ENCODE assay signal across 14 cellular contexts in the genomic region with DNA sequence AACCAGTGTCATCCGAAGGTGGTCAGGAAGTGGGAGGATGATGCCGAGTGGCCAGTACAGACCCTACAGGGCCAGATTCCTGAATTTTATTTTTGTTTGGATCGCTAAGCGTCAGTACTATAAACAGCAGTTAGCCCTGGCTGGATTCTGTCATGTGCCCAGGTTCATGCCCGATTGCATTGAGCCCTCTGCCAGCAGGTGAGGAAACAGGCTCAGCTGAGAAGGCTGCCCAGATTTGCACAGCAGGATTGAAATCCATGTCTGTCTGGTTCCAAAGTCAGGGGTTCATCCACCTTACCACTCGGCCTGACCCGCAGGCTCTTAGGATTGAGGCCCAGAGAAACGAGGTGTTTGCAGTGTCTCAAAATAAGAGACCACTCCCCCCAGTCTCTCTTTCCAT. TPM values are rescaled to one million over a fixed set of nuclear protein-coding genes. Genes with fewer than 3 reads are reported as not detected.
DNase-seq lines count a peak whose midpoint lies in the region; ATAC-seq and TF ChIP-seq lines count a peak whose summit lies in the region.
"Had no signal": no experiment of that assay in that cellular context is flagged by ENCODE, and none has a peak within 500 bp of the region (broad histone marks: within the 10 kb centered on the region; RNA-seq: fewer than 3 reads in every experiment).

No MANE protein-coding gene starts in this region.

- peaks cover 16 to 41% of the 10 kb centered on the region in 2 experiments for H3K4me1 ChIP-seq in HCT116 (ENCODE audit: control insufficient read depth in 1 of 2, insufficient read depth in 2 of 2, low read length in 2 of 2)
- H3K4me1 ChIP-seq in liver (ENCODE audit: control insufficient read depth in 4 of 4, insufficient read depth in 4 of 4, low read length in 3 of 4): peaks cover 34 to 64% (median 42%) of the 10 kb centered on the region in 4 donors
- no peaks in the 10 kb centered on the region for H3K4me1 ChIP-seq in endodermal cell (ENCODE audit: control insufficient read depth, insufficient read depth, low read length)

- peaks cover 13% of the 10 kb centered on the region for H3K4me1 Mint-ChIP-seq in MCF 10A (ENCODE audit: insufficient read depth, unreplicated experiment)
- peaks cover 37 to 48% of the 10 kb centered on the region in 2 donors for H3K4me1 Mint-ChIP-seq in stimulated activated naive B cell treated with anti-CD40 and anti-IgM and Interleukin-4, amounts not matched to agents 10 μg/mL and 1 μg/mL and 100 μg/mL, for 72 hours
- H3K4me1 Mint-ChIP-seq in endodermal cell: no peaks in the 10 kb centered on the region

- H3K9me3 ChIP-seq in HCT116 (ENCODE audit: control insufficient read depth in 1 of 2, insufficient read depth in 1 of 2, low read depth in 1 of 2, low read length in 2 of 2) (peaks cover 6 to 10% of the 10 kb centered on the region in 2 experiments; a peak in 1 of 4 replicates), liver (ENCODE audit: control insufficient read depth in 4 of 4, low read length in 3 of 4) (no peaks in the 10 kb centered on the region), endodermal cell (ENCODE audit: control insufficient read depth, low read length) (peaks cover 29% of the 10 kb centered on the region)

- no peaks in the 10 kb centered on the region for H4K20me1 ChIP-seq in HCT116 (ENCODE audit: insufficient read depth)

- ATAC-seq in HCT116: no peak
- ATAC-seq in stimulated activated naive B cell treated with anti-CD40 and anti-IgM and Interleukin-4, amounts not matched to agents 10 μg/mL and 1 μg/mL and 100 μg/mL, for 72 hours (replicated peaks): no peak
- ATAC-seq: CD8-positive, alpha-beta T cell had no signal

- H3K4me3 Mint-ChIP-seq in MCF 10A (ENCODE audit: unreplicated experiment): no peak overlapping the region
- no peak overlapping the region for H3K4me3 Mint-ChIP-seq in stimulated activated naive B cell treated with anti-CD40 and anti-IgM and Interleukin-4, amounts not matched to agents 10 μg/mL and 1 μg/mL and 100 μg/mL, for 72 hours
- H3K4me3 Mint-ChIP-seq in endodermal cell: no peak overlapping the region
- H3K4me3 Mint-ChIP-seq: CD8-positive, alpha-beta T cell had no signal

- DNase-seq in HCT116 (ENCODE audit: low read depth, low spot score): no peak
- no peak for DNase-seq in MCF 10A (ENCODE audit: unreplicated experiment)
- no peak for DNase-seq in stimulated activated naive B cell treated with anti-CD40 and anti-IgM and Interleukin-4, amounts not matched to agents 10 μg/mL and 1 μg/mL and 100 μg/mL, for 72 hours
- DNase-seq in effector CD8-positive, alpha-beta T cell (lab: John Stamatoyannopoulos, UW): no peak
- no peak for DNase-seq in GM03348 (ENCODE audit: low spot score)
- no peak for DNase-seq in endodermal cell
- no peak for DNase-seq in KG1 (lab: John Stamatoyannopoulos, UW)
- DNase-seq: activated CD4-positive, alpha-beta T cell treated with anti-CD3 and anti-CD28 coated beads for 1 hour; activated T-cell treated with anti-CD3 and anti-CD28 coated beads, Interleukin-2, amount 50 U/mL, for 48 hours; CD8-positive, alpha-beta T cell; NCI-H1417; NCI-H69 had no signal

- CTCF ChIA-PET in HCT116 (lab: Charles Lee) (no interaction called here), MCF 10A (lab: Yijun Ruan, JAX) (interaction anchor here (0.8 to 1.3 kb wide), 2 partner anchors 13 to 71 kb away, joined by 3 to 4 read pairs; no protein-coding TSS in a partner anchor)

- H3K27ac ChIP-seq in HCT116 (ENCODE audit: low read depth, low read length) (peak overlapping the region; percentile 88), liver (ENCODE audit: low read depth in 1 of 2, low read length in 2 of 2) (peak overlapping the region; percentile 93 to 95), endodermal cell (ENCODE audit: low read depth, low read length) (no peak overlapping the region)
- H3K27ac ChIP-seq: cardiac muscle cell had no signal

- H3K27me3 ChIP-seq in HCT116 (ENCODE audit: insufficient read depth, low read length) (no peaks in the 10 kb centered on the region), liver (ENCODE audit: control insufficient read depth in 4 of 4, insufficient read depth in 4 of 4, low read length in 3 of 4) (no peaks in the 10 kb centered on the region), endodermal cell (ENCODE audit: control insufficient read depth, insufficient read depth, low read length, poor library complexity, severe bottlenecking) (no peaks in the 10 kb centered on the region)
- H3K27me3 ChIP-seq: cardiac muscle cell had no signal

- H3K4me3 ChIP-seq in HCT116 (replicated peaks in 1 of 2; ENCODE audit: low read depth in 1 of 2, low read length in 2 of 2) (peak overlapping the region in 1 of 2 experiments; percentile 32; a peak in 2 of 4 replicates), liver (ENCODE audit: low read depth in 1 of 3, low read length in 3 of 3) (no peak overlapping the region), endodermal cell (ENCODE audit: low read length) (no peak overlapping the region)
- H3K4me3 ChIP-seq: cardiac muscle cell had no signal

- POLR2A ChIA-PET in HCT116 (lab: Charles Lee) (interaction anchor here (1.5 kb wide), 1 partner anchor 10 kb away, joined by 10 read pairs; a partner anchor contains a TSS), MCF 10A (lab: Yijun Ruan, JAX) (interaction anchor here (0.7 to 2.5 kb wide), 5 partner anchors 10 to 93 kb away, joined by 3 to 43 read pairs (median 4); a partner anchor contains a TSS)

- no peak for TF ChIP-seq POLR2A in HCT116 (IDR thresholded peaks at IDR 0.05; ENCODE audit: borderline replicate concordance, extremely low read depth, insufficient read depth, insufficient read length)

- H3K9me3 Mint-ChIP-seq in MCF 10A (ENCODE audit: unreplicated experiment): peaks cover 7% of the 10 kb centered on the region
- H3K9me3 Mint-ChIP-seq in stimulated activated naive B cell treated with anti-CD40 and anti-IgM and Interleukin-4, amounts not matched to agents 10 μg/mL and 1 μg/mL and 100 μg/mL, for 72 hours: peaks cover 5 to 9% of the 10 kb centered on the region in 2 donors
- peaks cover 30% of the 10 kb centered on the region for H3K9me3 Mint-ChIP-seq in endodermal cell

- BruUV-seq in HCT116 (replicated peaks; lab: Mats Ljungman, UMichigan) (no TSS peak), MCF 10A (replicated peaks; lab: Mats Ljungman, UMichigan) (no TSS peak)

- WGBS in liver: 48% methylated on average over 8 of the region's 8 CpGs
- 94 to 95% methylated on average over 6 to 8 of the region's 8 CpGs for WGBS in endodermal cell (ENCODE audit: insufficient coverage in 1 of 2, insufficient read length in 1 of 2), 2 experiments

- H3K36me3 Mint-ChIP-seq in MCF 10A (ENCODE audit: insufficient read depth, unreplicated experiment) (peaks cover 4% of the 10 kb centered on the region), endodermal cell (ENCODE audit: low read depth) (peaks cover 11% of the 10 kb centered on the region)
- H3K36me3 Mint-ChIP-seq in stimulated activated naive B cell treated with anti-CD40 and anti-IgM and Interleukin-4, amounts not matched to agents 10 μg/mL and 1 μg/mL and 100 μg/mL, for 72 hours: peaks cover 3 to 8% of the 10 kb centered on the region in 2 donors
- H3K36me3 Mint-ChIP-seq: CD8-positive, alpha-beta T cell had no signal

- H3K9me2 ChIP-seq in HCT116 (ENCODE audit: insufficient read depth): no peaks in the 10 kb centered on the region

- TF ChIP-seq RAD21 in HCT116 (IDR thresholded peaks at IDR 0.05; ENCODE audit: low read depth): no peak
- peak; percentile 23 to 35 for TF ChIP-seq RAD21 in liver (IDR thresholded peaks at IDR 0.05)

- no peak for TF ChIP-seq CTCF in HCT116 (IDR thresholded peaks at IDR 0.05 in 2 of 3, conservative IDR thresholded peaks at IDR 0.05 in 1 of 3; ENCODE audit: borderline replicate concordance in 1 of 3, insufficient read depth in 1 of 3, low read depth in 2 of 3, low read length in 2 of 3)
- no peak for TF ChIP-seq CTCF in MCF 10A (IDR thresholded peaks at IDR 0.05; ENCODE audit: unreplicated experiment)
- no peak for TF ChIP-seq CTCF in liver (IDR thresholded peaks at IDR 0.05; ENCODE audit: low read depth, low read length, missing input control)
- TF ChIP-seq CTCF in endodermal cell (conservative IDR thresholded peaks at IDR 0.05): no peak

- no peaks in the 10 kb centered on the region for H3K79me2 ChIP-seq in HCT116 (ENCODE audit: insufficient read depth, low read length)

- no peak overlapping the region for H2AFZ ChIP-seq in HCT116 (ENCODE audit: low read depth, low read length, poor library complexity, severe bottlenecking)

- H3K27me3 Mint-ChIP-seq in MCF 10A (ENCODE audit: insufficient read depth, unreplicated experiment) (no peaks in the 10 kb centered on the region), endodermal cell (ENCODE audit: insufficient read depth) (peaks cover 4% of the 10 kb centered on the region)
- peaks cover 12 to 24% of the 10 kb centered on the region in 2 donors for H3K27me3 Mint-ChIP-seq in stimulated activated naive B cell treated with anti-CD40 and anti-IgM and Interleukin-4, amounts not matched to agents 10 μg/mL and 1 μg/mL and 100 μg/mL, for 72 hours

- H3K27ac Mint-ChIP-seq in MCF 10A (ENCODE audit: low read depth, unreplicated experiment) (peak overlapping the region; percentile 98), endodermal cell (no peak overlapping the region)
- H3K27ac Mint-ChIP-seq in stimulated activated naive B cell treated with anti-CD40 and anti-IgM and Interleukin-4, amounts not matched to agents 10 μg/mL and 1 μg/mL and 100 μg/mL, for 72 hours: peak overlapping the region; percentile 92
- H3K27ac Mint-ChIP-seq: CD8-positive, alpha-beta T cell had no signal

- RAD21 ChIA-PET in HCT116 (lab: Charles Lee; ENCODE audit: low non-redundant PET in 1 of 2, low total read pairs in 2 of 2, uncharacterized antibody in 2 of 2, unreplicated experiment in 2 of 2): no interaction called here

- H3K4me2 ChIP-seq in HCT116 (ENCODE audit: low read length): peak overlapping the region; percentile 72

- H3K36me3 ChIP-seq in HCT116 (ENCODE audit: control insufficient read depth in 1 of 2, insufficient read depth in 2 of 2, low read length in 2 of 2) (no peaks in the 10 kb centered on the region), liver (ENCODE audit: control insufficient read depth in 4 of 4, insufficient read depth in 3 of 4, low read depth in 1 of 4, low read length in 3 of 4) (no peaks in the 10 kb centered on the region), endodermal cell (ENCODE audit: control insufficient read depth, insufficient read depth, low read length) (peaks cover 5% of the 10 kb centered on the region)
- H3K36me3 ChIP-seq: cardiac muscle cell had no signal

- intact Hi-C loops in HCT116 (cut with micrococcal nuclease) (no loop called here), MCF 10A (cut with micrococcal nuclease) (no loop called here)

- H3K9ac ChIP-seq in HCT116 (ENCODE audit: low read length): peak overlapping the region; percentile 52
- H3K9ac ChIP-seq in liver (ENCODE audit: low read depth in 1 of 2, low read length in 2 of 2): peak overlapping the region in 1 of 2 donors; percentile 48
- no peak overlapping the region for H3K9ac ChIP-seq in endodermal cell (ENCODE audit: extremely low read depth, low read length, poor library complexity, severe bottlenecking)

RNA-seq across cellular contexts. Expression of a gene that starts 9.1 kb away (rescaled TPM):
- 20.9 TPM for total RNA-seq in HCT116 (2021; ENCODE audit: unreplicated experiment)
- polyA plus RNA-seq in HCT116 (2012): 18.6 and 19.1 TPM in 2 replicates
- total RNA-seq in MCF 10A (2022): 26.0 and 27.7 TPM in 2 replicates
- 10 to 100 TPM in 1 of 2 donors, 1 to 10 TPM in 1; 8.3 to 12.4 TPM for total RNA-seq in liver
- 1 to 10 TPM; 4.1 to 8.5 TPM for polyA plus RNA-seq in liver
- 10 to 100 TPM; 21.0 to 27.9 TPM for total RNA-seq in endodermal cell
- 11.4 TPM for polyA plus RNA-seq in endodermal cell (2013, experiment 1 of 2)
- polyA plus RNA-seq in endodermal cell (2013, experiment 2 of 2): 11.7 TPM

RNA-seq across cellular contexts. Expression of a gene that starts 15.3 kb away (rescaled TPM):
- total RNA-seq in HCT116 (2021; ENCODE audit: unreplicated experiment) (35.0 TPM), MCF 10A (2022) (11.6 and 20.2 TPM in 2 replicates), liver (10 to 100 TPM in 1 of 2 donors, 1 to 10 TPM in 1; 9.6 to 24.3 TPM), endodermal cell (10 to 100 TPM; 54.9 to 57.6 TPM)
- 24.9 and 28.5 TPM in 2 replicates for polyA plus RNA-seq in HCT116 (2012)
- 10 to 100 TPM in 1 of 2 donors, 1 to 10 TPM in 1; 7.9 to 10.7 TPM for polyA plus RNA-seq in liver
- 63.5 TPM for polyA plus RNA-seq in endodermal cell (2013, experiment 1 of 2)
- polyA plus RNA-seq in endodermal cell (2013, experiment 2 of 2): 60.5 TPM
